Comparison of ENCODE assay signal across 35 cellular contexts in the genomic region with DNA sequence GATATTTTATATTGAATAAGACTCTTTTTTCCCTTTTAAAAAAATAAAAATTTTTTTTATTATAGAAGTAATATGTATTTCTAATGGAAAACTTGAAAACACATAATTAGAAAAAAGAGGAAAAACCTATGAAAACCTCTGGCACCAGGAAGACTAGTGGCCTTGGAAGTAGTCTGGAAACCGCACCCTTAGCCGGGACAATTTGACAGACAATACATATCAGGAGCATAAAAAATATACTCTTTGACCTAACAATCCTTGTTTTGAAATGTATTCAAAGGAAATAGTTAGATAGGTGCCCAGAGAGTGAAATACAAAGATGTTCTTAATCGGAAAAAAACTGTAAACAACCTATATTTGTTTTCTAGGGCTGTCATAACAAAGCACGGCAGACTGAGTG.
"Had no signal": no experiment of that assay in that cellular context is flagged by ENCODE, and none has a peak within 500 bp of the region (broad histone marks: within the 10 kb centered on the region; RNA-seq: fewer than 3 reads in every experiment).

No MANE protein-coding gene starts in this region.

- H3K27me3 Mint-ChIP-seq: activated B cell treated with CpG ODN at 0.5 μM for 24 hours; activated CD4-positive, alpha-beta memory T cell treated with anti-CD3 and anti-CD28 coated beads for 36 hours; activated naive CD4-positive, alpha-beta T cell treated with anti-CD3 and anti-CD28 coated beads, Interleukin-2, amount 10 ng/mL, durations not matched to agents 7 days and 5 days; activated naive CD8-positive, alpha-beta T cell treated with anti-CD3 and anti-CD28 coated beads, Interleukin-2, amount 10 ng/mL, durations not matched to agents 7 days and 5 days; activated T-cell treated with anti-CD3 and anti-CD28 coated beads, Interleukin-2, amount 50 U/mL, for 24 hours; brain; effector memory CD8-positive, alpha-beta T cell; T-helper 17 cell had no signal

- H3K27me3 ChIP-seq: ascending aorta, breast epithelium, cardiac muscle cell, colonic mucosa, esophagus muscularis mucosa, foreskin keratinocyte, gastrocnemius medialis had no signal

- H3K27ac ChIP-seq: ascending aorta, breast epithelium, cardiac muscle cell, colonic mucosa, esophagus muscularis mucosa, foreskin keratinocyte, gastrocnemius medialis, WERI-Rb-1 had no signal

- DNase-seq: activated B cell treated with CpG ODN at 0.5 μM for 24 hours; activated CD4-positive, alpha-beta memory T cell treated with anti-CD3 and anti-CD28 coated beads for 36 hours; activated CD4-positive, alpha-beta T cell treated with anti-CD3 and anti-CD28 coated beads for 48 hours; activated CD4-positive, alpha-beta T cell treated with anti-CD3 and anti-CD28 coated beads, Interleukin-2, amount 50 U/mL, for 1 hour; activated CD8-positive, alpha-beta memory T cell treated with anti-CD3 and anti-CD28 coated beads, Interleukin-2, amount 50 U/mL, for 48 hours; activated CD8-positive, alpha-beta T cell treated with anti-CD3 and anti-CD28 coated beads, Interleukin-2, amount 10 ng/mL, durations not matched to agents 7 days and 5 days; activated gamma-delta T cell; activated naive CD4-positive, alpha-beta T cell; activated naive CD4-positive, alpha-beta T cell treated with anti-CD3 and anti-CD28 coated beads, Interleukin-2, amount 10 ng/mL, durations not matched to agents 7 days and 5 days; activated naive CD8-positive, alpha-beta T cell treated with anti-CD3 and anti-CD28 coated beads, Interleukin-2, amount 10 ng/mL, durations not matched to agents 7 days and 5 days; activated T-cell treated with anti-CD3 and anti-CD28 coated beads for 4 hours; activated T-cell treated with anti-CD3 and anti-CD28 coated beads, Interleukin-2, amount 50 U/mL, for 24 hours; activated T-cell treated with anti-CD3 and anti-CD28 coated beads, Interleukin-2, amount 50 U/mL, for 72 hours; central memory CD4-positive, alpha-beta T cell; cerebellar nuclear complex; colonic mucosa; dermis blood vessel endothelial cell; effector CD4-positive, alpha-beta T cell; effector memory CD8-positive, alpha-beta T cell; erythroblast; foreskin keratinocyte; gastrocnemius medialis; glutamatergic neuron; T-helper 1 cell; T-helper 17 cell; T1000; WERI-Rb-1 had no signal

- H3K4me1 ChIP-seq: ascending aorta, breast epithelium, colonic mucosa, esophagus muscularis mucosa, foreskin keratinocyte, gastrocnemius medialis had no signal

- H3K4me1 Mint-ChIP-seq: activated naive CD4-positive, alpha-beta T cell treated with anti-CD3 and anti-CD28 coated beads, Interleukin-2, amount 10 ng/mL, durations not matched to agents 7 days and 5 days; brain had no signal

- H3K4me3 Mint-ChIP-seq: activated B cell treated with CpG ODN at 0.5 μM for 24 hours; activated CD4-positive, alpha-beta memory T cell treated with anti-CD3 and anti-CD28 coated beads for 36 hours; activated CD8-positive, alpha-beta T cell treated with anti-CD3 and anti-CD28 coated beads, Interleukin-2, amount 10 ng/mL, durations not matched to agents 7 days and 5 days; activated naive CD4-positive, alpha-beta T cell treated with anti-CD3 and anti-CD28 coated beads, Interleukin-2, amount 10 ng/mL, durations not matched to agents 7 days and 5 days; activated naive CD8-positive, alpha-beta T cell treated with anti-CD3 and anti-CD28 coated beads, Interleukin-2, amount 10 ng/mL, durations not matched to agents 7 days and 5 days; activated T-cell treated with anti-CD3 and anti-CD28 coated beads, Interleukin-2, amount 50 U/mL, for 24 hours; activated T-cell treated with anti-CD3 and anti-CD28 coated beads, Interleukin-2, amount 50 U/mL, for 72 hours; brain; effector memory CD8-positive, alpha-beta T cell; T-helper 17 cell; T-helper 2 cell treated with Interferon-gamma antibody and Interleukin-4, amounts not matched to agents 5 μg/mL and 100 μg/mL, for 36 hours had no signal

- ATAC-seq: activated CD4-positive, CD25-positive, alpha-beta regulatory T cell treated with anti-CD3 and anti-CD28 coated beads, Interleukin-2, amount 50 U/mL, for 24 hours; activated CD8-positive, alpha-beta T cell treated with anti-CD3 and anti-CD28 coated beads, Interleukin-2, amount 10 ng/mL, durations not matched to agents 7 days and 5 days; activated naive CD4-positive, alpha-beta T cell treated with anti-CD3 and anti-CD28 coated beads, Interleukin-2, amount 50 U/mL, for 72 hours; activated T-cell treated with anti-CD3 and anti-CD28 coated beads, Interleukin-2, amount 50 U/mL, for 72 hours; effector memory CD8-positive, alpha-beta T cell; foreskin keratinocyte; gastrocnemius medialis; T-helper 17 cell had no signal

- H3K4me3 ChIP-seq: ascending aorta, breast epithelium, cardiac muscle cell, colonic mucosa, esophagus muscularis mucosa, gastrocnemius medialis had no signal

- H3K9me3 Mint-ChIP-seq: activated B cell treated with CpG ODN at 0.5 μM for 24 hours; activated CD4-positive, alpha-beta memory T cell treated with anti-CD3 and anti-CD28 coated beads for 36 hours; activated naive CD4-positive, alpha-beta T cell treated with anti-CD3 and anti-CD28 coated beads, Interleukin-2, amount 10 ng/mL, durations not matched to agents 7 days and 5 days; activated naive CD8-positive, alpha-beta T cell treated with anti-CD3 and anti-CD28 coated beads, Interleukin-2, amount 10 ng/mL, durations not matched to agents 7 days and 5 days; activated T-cell treated with anti-CD3 and anti-CD28 coated beads, Interleukin-2, amount 50 U/mL, for 24 hours; activated T-cell treated with anti-CD3 and anti-CD28 coated beads, Interleukin-2, amount 50 U/mL, for 72 hours; brain; effector memory CD8-positive, alpha-beta T cell; T-helper 2 cell treated with Interferon-gamma antibody and Interleukin-4, amounts not matched to agents 5 μg/mL and 100 μg/mL, for 36 hours had no signal

- H3K9me3 ChIP-seq: ascending aorta, breast epithelium, colonic mucosa, esophagus muscularis mucosa, gastrocnemius medialis had no signal

- H3K36me3 ChIP-seq: ascending aorta, breast epithelium, cardiac muscle cell, colonic mucosa, esophagus muscularis mucosa, gastrocnemius medialis, WERI-Rb-1 had no signal

- H3K36me3 Mint-ChIP-seq: activated CD4-positive, alpha-beta memory T cell treated with anti-CD3 and anti-CD28 coated beads for 36 hours; activated naive CD4-positive, alpha-beta T cell treated with anti-CD3 and anti-CD28 coated beads, Interleukin-2, amount 10 ng/mL, durations not matched to agents 7 days and 5 days; activated naive CD4-positive, alpha-beta T cell treated with anti-CD3 and anti-CD28 coated beads, Interleukin-2, amount 50 U/mL, for 72 hours; activated naive CD8-positive, alpha-beta T cell treated with anti-CD3 and anti-CD28 coated beads, Interleukin-2, amount 10 ng/mL, durations not matched to agents 7 days and 5 days; brain had no signal

- H3K27ac Mint-ChIP-seq: activated B cell treated with CpG ODN at 0.5 μM for 24 hours; activated CD4-positive, alpha-beta memory T cell treated with anti-CD3 and anti-CD28 coated beads for 36 hours; activated CD8-positive, alpha-beta T cell treated with anti-CD3 and anti-CD28 coated beads, Interleukin-2, amount 10 ng/mL, durations not matched to agents 7 days and 5 days; activated naive CD4-positive, alpha-beta T cell treated with anti-CD3 and anti-CD28 coated beads, Interleukin-2, amount 10 ng/mL, durations not matched to agents 7 days and 5 days; activated naive CD4-positive, alpha-beta T cell treated with anti-CD3 and anti-CD28 coated beads, Interleukin-2, amount 50 U/mL, for 72 hours; activated naive CD8-positive, alpha-beta T cell treated with anti-CD3 and anti-CD28 coated beads, Interleukin-2, amount 10 ng/mL, durations not matched to agents 7 days and 5 days; activated T-cell treated with anti-CD3 and anti-CD28 coated beads, Interleukin-2, amount 50 U/mL, for 24 hours; activated T-cell treated with anti-CD3 and anti-CD28 coated beads, Interleukin-2, amount 50 U/mL, for 72 hours; brain; effector memory CD8-positive, alpha-beta T cell; T-helper 17 cell; T-helper 2 cell treated with Interferon-gamma antibody and Interleukin-4, amounts not matched to agents 5 μg/mL and 100 μg/mL, for 36 hours had no signal
